29 cellular contexts compared by ENCODE assay signal in the genomic region with DNA sequence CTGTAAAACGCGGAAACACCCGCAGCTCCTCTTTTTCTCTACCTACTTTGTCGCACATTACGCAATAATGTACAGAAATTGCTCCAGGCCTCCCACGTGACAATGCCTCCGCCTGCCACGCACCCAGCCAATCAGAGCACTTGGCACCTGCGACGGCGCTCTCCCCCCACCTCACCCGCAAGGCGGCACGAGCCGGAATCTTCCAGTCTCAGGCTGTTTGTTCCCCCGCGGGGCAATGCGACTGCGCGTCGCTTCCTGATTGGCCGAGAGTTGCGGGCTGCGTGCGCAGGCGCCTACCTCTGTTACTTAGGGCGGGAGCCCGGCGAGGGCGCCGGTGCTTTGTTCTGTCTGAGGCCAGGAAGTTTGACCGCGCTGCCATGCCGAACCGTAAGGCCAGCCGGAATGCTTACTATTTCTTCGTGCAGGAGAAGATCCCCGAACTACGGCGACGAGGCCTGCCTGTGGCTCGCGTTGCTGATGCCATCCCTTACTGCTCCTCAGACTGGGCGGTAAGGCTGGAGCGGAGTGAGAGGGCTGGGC. TPM values are rescaled to one million over a fixed set of nuclear protein-coding genes. Genes with fewer than 3 reads are reported as not detected.
"Had no signal": no experiment of that assay in that cellular context is flagged by ENCODE, and none has a peak within 500 bp of the region (broad histone marks: within the 10 kb centered on the region; RNA-seq: fewer than 3 reads in every experiment).

Gene MAEL (plus strand): TSS at position 305 of the 540 bp plus-strand sequence. CDS start 73 bp downstream, at position 378.

- H3K27ac Mint-ChIP-seq: activated CD4-positive, alpha-beta T cell treated with anti-CD3 and anti-CD28 coated beads for 36 hours; activated CD8-positive, alpha-beta T cell treated with anti-CD3 and anti-CD28 coated beads for 36 hours; activated naive CD4-positive, alpha-beta T cell treated with anti-CD3 and anti-CD28 coated beads, Interleukin-2, amount 50 U/mL, for 72 hours; activated naive CD8-positive, alpha-beta T cell treated with anti-CD3 and anti-CD28 coated beads, Interleukin-2, amount 50 U/mL, for 24 hours; brain had no signal

- FAIRE-seq: astrocyte had no signal

- H3K27me3 Mint-ChIP-seq: central memory CD8-positive, alpha-beta T cell had no signal

- H3K4me3 Mint-ChIP-seq: activated CD4-positive, alpha-beta T cell treated with anti-CD3 and anti-CD28 coated beads for 36 hours; activated CD8-positive, alpha-beta T cell treated with anti-CD3 and anti-CD28 coated beads for 36 hours; activated naive CD8-positive, alpha-beta T cell treated with anti-CD3 and anti-CD28 coated beads, Interleukin-2, amount 50 U/mL, for 24 hours; brain; central memory CD8-positive, alpha-beta T cell had no signal

- H3K9me3 Mint-ChIP-seq: activated CD8-positive, alpha-beta T cell treated with anti-CD3 and anti-CD28 coated beads for 36 hours; activated naive CD4-positive, alpha-beta T cell treated with anti-CD3 and anti-CD28 coated beads, Interleukin-2, amount 50 U/mL, for 72 hours; activated naive CD8-positive, alpha-beta T cell treated with anti-CD3 and anti-CD28 coated beads, Interleukin-2, amount 50 U/mL, for 24 hours; central memory CD8-positive, alpha-beta T cell had no signal

- H3K4me3 ChIP-seq: Peyer's patch, SJCRH30 had no signal

- H3K4me1 Mint-ChIP-seq: activated CD4-positive, alpha-beta T cell treated with anti-CD3 and anti-CD28 coated beads for 36 hours; activated naive CD8-positive, alpha-beta T cell treated with anti-CD3 and anti-CD28 coated beads, Interleukin-2, amount 50 U/mL, for 24 hours; brain; central memory CD8-positive, alpha-beta T cell had no signal

- H3K9me3 ChIP-seq: Peyer's patch, SJCRH30, SK-N-SH had no signal

- H3K4me2 ChIP-seq: SK-N-SH had no signal

- H3K9ac ChIP-seq: SK-N-SH had no signal

- H3K36me3 ChIP-seq: Peyer's patch, SJCRH30 had no signal

- H3K27ac ChIP-seq: Peyer's patch, RWPE1, SJCRH30, VCaP had no signal

- H3K27me3 ChIP-seq: Peyer's patch, SJCRH30 had no signal

- H3K36me3 Mint-ChIP-seq: activated naive CD4-positive, alpha-beta T cell treated with anti-CD3 and anti-CD28 coated beads, Interleukin-2, amount 50 U/mL, for 72 hours; brain had no signal

- DNase-seq: activated CD4-positive, alpha-beta T cell treated with anti-CD3 and anti-CD28 coated beads for 36 hours; activated CD8-positive, alpha-beta memory T cell treated with anti-CD3 and anti-CD28 coated beads, Interleukin-2, amount 50 U/mL, for 48 hours; activated CD8-positive, alpha-beta T cell treated with anti-CD3 and anti-CD28 coated beads for 36 hours; activated effector memory CD4-positive, alpha-beta T cell treated with anti-CD3 and anti-CD28 coated beads, Interleukin-2, amount 50 U/mL, for 16 hours; activated naive CD4-positive, alpha-beta T cell treated with Interleukin-2 at 50 U/mL for 16 hours; activated naive CD8-positive, alpha-beta T cell treated with anti-CD3 and anti-CD28 coated beads, Interleukin-2, amount 50 U/mL, for 24 hours; activated T-cell treated with anti-CD3 and anti-CD28 coated beads, Interleukin-2, amount 50 U/mL, for 1 hour; amniotic stem cell; NCI-H1092; NCI-H1417; NCI-H1930; NCI-H2171; NCI-H2227 treated with DMSO at 0.1 percent for 48 hours; NCI-H446 treated with DMSO at 0.1 percent for 48 hours; NCI-H526 treated with DMSO at 0.1 percent for 48 hours; NCI-H82; Peyer's patch; Right ventricle myocardium superior; SJCRH30; SK-N-SH; T-helper 1 cell had no signal

- H3K4me1 ChIP-seq: Peyer's patch, SJCRH30 had no signal

- ATAC-seq: activated CD4-positive, alpha-beta T cell treated with anti-CD3 and anti-CD28 coated beads for 36 hours; activated CD8-positive, alpha-beta T cell treated with anti-CD3 and anti-CD28 coated beads for 36 hours; activated naive CD4-positive, alpha-beta T cell treated with anti-CD3 and anti-CD28 coated beads, Interleukin-2, amount 50 U/mL, for 72 hours; activated naive CD8-positive, alpha-beta T cell treated with anti-CD3 and anti-CD28 coated beads, Interleukin-2, amount 50 U/mL, for 24 hours had no signal

RNA-seq across cellular contexts. Expression of gene MAEL, which starts in this region (rescaled TPM):
- total RNA-seq: activated naive CD4-positive, alpha-beta T cell treated with anti-CD3 and anti-CD28 coated beads, Interleukin-2, amount 50 U/mL, for 72 hours; MCF 10A; Peyer's patch; SJCRH30; T-helper 2 cell treated with Interferon-gamma antibody and Interleukin-4, amounts not matched to agents 100 ng/mL and 5 ng/mL, for 36 hours had no signal
- polyA plus RNA-seq: SK-N-SH had no signal
